Comparison of ENCODE assay signal across 18 cellular contexts in the genomic region with DNA sequence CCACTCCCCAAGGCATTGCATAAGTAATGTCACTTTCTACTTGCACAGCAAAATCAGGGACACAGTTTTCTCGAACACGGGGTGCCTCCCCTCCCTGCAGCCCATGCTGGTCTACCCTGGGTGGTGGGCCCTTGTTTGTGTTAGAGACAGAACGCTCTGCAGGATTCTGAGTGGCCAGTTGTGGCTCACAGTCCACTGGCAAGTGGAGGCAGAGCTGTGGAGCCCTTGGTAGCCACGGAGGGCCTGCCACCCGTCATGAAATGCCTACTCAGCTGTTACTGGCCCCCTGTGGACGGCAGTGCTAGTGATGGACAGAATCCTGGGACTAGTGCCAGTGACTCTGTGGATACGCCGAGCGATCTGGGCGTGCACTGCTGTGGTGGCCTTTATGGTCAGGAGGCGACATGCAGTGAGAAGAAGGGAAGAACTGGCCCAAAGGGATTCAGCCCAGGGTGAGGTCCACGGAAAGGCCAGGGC. TPM values are rescaled to one million over a fixed set of nuclear protein-coding genes. Genes with fewer than 3 reads are reported as not detected.
"Had no signal": no experiment of that assay in that cellular context is flagged by ENCODE, and none has a peak within 500 bp of the region (broad histone marks: within the 10 kb centered on the region; RNA-seq: fewer than 3 reads in every experiment).

No MANE protein-coding gene starts in this region.

- DNase-seq: activated CD4-positive, alpha-beta T cell treated with anti-CD3 and anti-CD28 coated beads, Interleukin-2, amount 50 U/mL, for 1 hour; activated CD4-positive, CD25-positive, alpha-beta regulatory T cell; activated effector memory CD4-positive, alpha-beta T cell treated with Interleukin-2 at 50 U/mL for 16 hours; activated T-cell treated with anti-CD3 and anti-CD28 coated beads, Interleukin-2, amount 50 U/mL, for 24 hours; cortex of kidney; glutamatergic neuron; left lung; mesendoderm; SHP77 treated with DMSO at 0.1 percent for 48 hours; stimulated activated CD4-positive, alpha-beta T cell treated with anti-CD3 and anti-CD28 coated beads, Interleukin-15, amount 100 ng/mL, for 24 hours; stimulated activated CD4-positive, alpha-beta T cell treated with anti-CD3 and anti-CD28 coated beads, Interleukin-4, amount 100 ng/mL, for 4 hours; stomach; T-helper 17 cell had no signal

- H3K4me3 Mint-ChIP-seq: activated naive CD8-positive, alpha-beta T cell; activated T-cell treated with anti-CD3 and anti-CD28 coated beads, Interleukin-2, amount 50 U/mL, for 24 hours; endodermal cell; nephron; T-helper 17 cell had no signal

- FAIRE-seq: astrocyte had no signal

- H3K4me3 ChIP-seq: left lung, stomach, tibial nerve had no signal

- H3K9me3 Mint-ChIP-seq: activated T-cell treated with anti-CD3 and anti-CD28 coated beads, Interleukin-2, amount 50 U/mL, for 24 hours; endodermal cell; nephron had no signal

- H3K9me3 ChIP-seq: left lung, stomach, tibial nerve had no signal

- H3K27ac Mint-ChIP-seq: activated naive CD8-positive, alpha-beta T cell; activated T-cell treated with anti-CD3 and anti-CD28 coated beads, Interleukin-2, amount 50 U/mL, for 24 hours; endodermal cell; T-helper 17 cell had no signal

- H3K27me3 ChIP-seq: left lung, stomach, tibial nerve had no signal

- ATAC-seq: left lung, T-helper 17 cell had no signal

RNA-seq across cellular contexts. Expression of gene TXNDC2, which starts 54.0 kb away (rescaled TPM):
- total RNA-seq: endodermal cell, T-helper 17 cell had no signal
- polyA plus RNA-seq: stomach had no signal
